ENCODE assay signal across 9 cellular contexts in genomic region chr19:54042989-54043388, GRCh38. TPM values are rescaled to one million over a fixed set of nuclear protein-coding genes. Genes with fewer than 3 reads are reported as not detected.
"Had no signal": no experiment of that assay in that cellular context is flagged by ENCODE, and none has a peak within 500 bp of the region (broad histone marks: within the 10 kb centered on the region; RNA-seq: fewer than 3 reads in every experiment).

No MANE protein-coding gene starts in this region.

- H3K4me1 ChIP-seq: HAP-1 had no signal

- H3K27ac Mint-ChIP-seq: IgD-negative memory B cell had no signal

- H3K9ac ChIP-seq: GM23248 had no signal

- H3K4me1 Mint-ChIP-seq: IgD-negative memory B cell had no signal

- DNase-seq: GM23248, GOT3, H7 had no signal

- FAIRE-seq: HepG2 had no signal

- H2AFZ ChIP-seq: GM23248 had no signal

- H3K4me3 ChIP-seq: GM23248, HAP-1 had no signal

- H3K9me3 ChIP-seq: HAP-1 had no signal

- H3K4me3 Mint-ChIP-seq: IgD-negative memory B cell had no signal

- H3K27ac ChIP-seq: GM23248, HL-60 had no signal

- H3K36me3 ChIP-seq: HAP-1 had no signal

- ATAC-seq: HepG2 had no signal

RNA-seq across cellular contexts. Expression of gene VSTM1, which starts 20.7 kb away (rescaled TPM):
- total RNA-seq: GM23248, H4, H7, HepG2 had no signal
- polyA plus RNA-seq: GM23248, HepG2, IgD-negative memory B cell had no signal

RNA-seq across cellular contexts. Expression of gene TARM1, which starts 38.2 kb away (rescaled TPM):
- total RNA-seq: GM23248, H4, H7, HepG2, HT1080 had no signal
- polyA plus RNA-seq: GM23248, HepG2, IgD-negative memory B cell had no signal

RNA-seq across cellular contexts. Expression of gene CACNG6, which starts 51.6 kb away (rescaled TPM):
- total RNA-seq: GM23248, HepG2, HT1080 had no signal
- polyA plus RNA-seq: GM23248, HepG2, IgD-negative memory B cell had no signal

RNA-seq across cellular contexts. Expression of gene OSCAR, which starts 57.6 kb away (rescaled TPM):
- total RNA-seq: HepG2 had no signal
